Comparison of ENCODE assay signal across 18 cellular contexts in genomic region chr9:107211331-107211730, GRCh38.
DNase-seq lines count a peak whose midpoint lies in the region; ATAC-seq and TF ChIP-seq lines count a peak whose summit lies in the region.
"Had no signal": no experiment of that assay in that cellular context is flagged by ENCODE, and none has a peak within 500 bp of the region (broad histone marks: within the 10 kb centered on the region; RNA-seq: fewer than 3 reads in every experiment).

No MANE protein-coding gene starts in this region.

- peaks cover 9% of the 10 kb centered on the region; the same call in 2 of the 3 replicates for H3K4me1 Mint-ChIP-seq in GM23338

- H3K36me3 Mint-ChIP-seq in GM23338 (ENCODE audit: low read depth): no peaks in the 10 kb centered on the region
- H3K36me3 Mint-ChIP-seq: CD4-positive, alpha-beta memory T cell; IgD-negative memory B cell had no signal

- H3K18ac ChIP-seq in mesenchymal stem cell (ENCODE audit: low read depth in 1 of 2, low read length in 2 of 2): peak overlapping the region in 1 of 2 experiments; percentile 50

- H3K27me3 ChIP-seq in GM23338 (ENCODE audit: insufficient read depth) (no peaks in the 10 kb centered on the region), mesenchymal stem cell (ENCODE audit: control insufficient read depth in 1 of 2, insufficient read depth in 1 of 2, low read length in 2 of 2) (no peaks in the 10 kb centered on the region)

- H3K14ac ChIP-seq in mesenchymal stem cell (ENCODE audit: low read length in 2 of 2): no peak overlapping the region

- peak overlapping the region; percentile 70 for H2BK15ac ChIP-seq in mesenchymal stem cell (ENCODE audit: low read depth, poor library complexity, severe bottlenecking)

- H3K4me1 ChIP-seq in GM23338 (ENCODE audit: insufficient read depth): peaks cover 10% of the 10 kb centered on the region; the same call in 1 of the 2 replicates
- peaks cover 4% of the 10 kb centered on the region for H3K4me1 ChIP-seq in mesenchymal stem cell (ENCODE audit: control insufficient read depth, insufficient read depth, low read depth, low read length)
- H3K4me1 ChIP-seq: HAP-1 had no signal

- H2BK5ac ChIP-seq in mesenchymal stem cell (ENCODE audit: low read depth, low read length, poor library complexity, severe bottlenecking): no peak overlapping the region

- H3F3A ChIP-seq in GM23338 (replicated peaks; ENCODE audit: low read depth): no peaks in the 10 kb centered on the region

- 70% methylated on average over 6 of the region's 6 CpGs for WGBS in mesenchymal stem cell

- H3K27me3 Mint-ChIP-seq in GM23338 (ENCODE audit: insufficient read depth, low read depth, poor library complexity): peaks cover 2% of the 10 kb centered on the region

- no peak overlapping the region for H4K91ac ChIP-seq in mesenchymal stem cell (ENCODE audit: low read length)

- peak overlapping the region; percentile 81 for H2AK5ac ChIP-seq in mesenchymal stem cell (ENCODE audit: low read length, severe bottlenecking)

- H3K4me3 Mint-ChIP-seq in GM23338: no peak overlapping the region
- H3K4me3 Mint-ChIP-seq: CD4-positive, alpha-beta memory T cell; IgD-negative memory B cell had no signal

- TF ChIP-seq CTCF in GM23338 (conservative IDR thresholded peaks at IDR 0.05; ENCODE audit: low read depth in 2 of 2) (no peak), omental fat pad (IDR thresholded peaks at IDR 0.05) (no peak)

- H3K36me3 ChIP-seq in GM23338 (ENCODE audit: insufficient read depth) (no peaks in the 10 kb centered on the region), mesenchymal stem cell (ENCODE audit: control insufficient read depth in 1 of 2, insufficient read depth in 2 of 2, low read depth in 1 of 2, low read length in 2 of 2) (no peaks in the 10 kb centered on the region)
- H3K36me3 ChIP-seq: HAP-1 had no signal

- H3K4me2 ChIP-seq in GM23338 (no peak overlapping the region), mesenchymal stem cell (ENCODE audit: low read length, poor library complexity, severe bottlenecking) (no peak overlapping the region)
- H3K4me2 ChIP-seq: A549 had no signal

- no peaks in the 10 kb centered on the region for H3K9me3 ChIP-seq in mesenchymal stem cell (ENCODE audit: control insufficient read depth, low read length)
- H3K9me3 ChIP-seq: A549, HAP-1 had no signal

- peak overlapping the region in 1 of 2 experiments; percentile 47 for H2BK12ac ChIP-seq in mesenchymal stem cell (ENCODE audit: low read length in 2 of 2)

- H4K8ac ChIP-seq in mesenchymal stem cell (ENCODE audit: low read length): no peak overlapping the region

- H3K79me2 ChIP-seq in GM23338 (replicated peaks; ENCODE audit: insufficient read depth): no peaks in the 10 kb centered on the region

- H3K4me3 ChIP-seq in GM23338 (no peak overlapping the region), mesenchymal stem cell (ENCODE audit: insufficient read depth in 1 of 2, low read depth in 1 of 2, low read length in 2 of 2) (no peak overlapping the region)
- H3K4me3 ChIP-seq: A549, HAP-1 had no signal

- no peak overlapping the region for H3K23ac ChIP-seq in mesenchymal stem cell (ENCODE audit: low read length in 2 of 2)

- H3K27ac ChIP-seq in GM23338 (ENCODE audit: low read depth): no peak overlapping the region
- no peak overlapping the region for H3K27ac ChIP-seq in mesenchymal stem cell (ENCODE audit: low read length, poor library complexity, severe bottlenecking)
- H3K27ac ChIP-seq: 22Rv1, C4-2B had no signal

- H3K9ac ChIP-seq in mesenchymal stem cell (ENCODE audit: low read length): no peak overlapping the region

- DNase-seq in GM23338 (ENCODE audit: low spot score): no peak
- peak; percentile 70 for DNase-seq in NCI-H69 (lab: John Stamatoyannopoulos, UW)
- DNase-seq in mesenchymal stem cell: no peak
- DNase-seq in renal cortical epithelial cell (ENCODE audit: low read depth): peak; percentile 81
- DNase-seq in NCI-H446 treated with DMSO at 0.1 percent for 48 hours (lab: John Stamatoyannopoulos, UW): no peak
- DNase-seq in omental fat pad (ENCODE audit: low spot score): no peak
- DNase-seq: AML-193; CD4-positive, alpha-beta memory T cell; DMS153; DMS79; GDM1; KBM-7 had no signal

- H2AFZ ChIP-seq in GM23338 (peak overlapping the region; percentile 52; the same call in 1 of the 2 replicates), mesenchymal stem cell (ENCODE audit: low read depth, low read length) (no peak overlapping the region)

- no peak overlapping the region for H3K27ac Mint-ChIP-seq in GM23338
- H3K27ac Mint-ChIP-seq: CD4-positive, alpha-beta memory T cell; IgD-negative memory B cell had no signal

- H3K4ac ChIP-seq in mesenchymal stem cell (ENCODE audit: low read depth in 1 of 2, low read length in 2 of 2): peak overlapping the region in 1 of 2 experiments; percentile 11

- ATAC-seq in GM23338: no peak
- no peak for ATAC-seq in omental fat pad (ENCODE audit: low FRiP score)
- no peak for ATAC-seq in GM21529 (IDR thresholded peaks at IDR 0.05; ENCODE audit: unreplicated experiment)
- ATAC-seq: A549 had no signal

- no peaks in the 10 kb centered on the region for H3K9me3 Mint-ChIP-seq in GM23338
- H3K9me3 Mint-ChIP-seq: CD4-positive, alpha-beta memory T cell had no signal

- H2BK120ac ChIP-seq in mesenchymal stem cell (ENCODE audit: low read depth, low read length): no peak overlapping the region

- H4K20me1 ChIP-seq in GM23338 (replicated peaks; ENCODE audit: insufficient read depth): no peaks in the 10 kb centered on the region

- H3K9me2 ChIP-seq in GM23338 (ENCODE audit: insufficient read depth): peaks cover 3% of the 10 kb centered on the region; the same call in 1 of the 2 replicates

- H3K79me1 ChIP-seq in mesenchymal stem cell (replicated peaks; ENCODE audit: low read length, poor library complexity, severe bottlenecking): no peaks in the 10 kb centered on the region

TF ChIP-seq in GM23338, 12 proteins besides CTCF, POLR2A, EP300 and RAD21 (continues in another document):
- TF ChIP-seq STAT1 (IDR thresholded peaks at IDR 0.05; ENCODE audit: unreplicated experiment) (no peak), CREB1 (CRISPR knock-in tag; IDR thresholded peaks at IDR 0.05; ENCODE audit: low read depth) (no peak), ZNF331 (CRISPR knock-in tag; IDR thresholded peaks at IDR 0.05; ENCODE audit: low read depth) (no peak), POLR2AphosphoS5 (IDR thresholded peaks at IDR 0.05; ENCODE audit: low read depth) (no peak), EZH2phosphoT487 (IDR thresholded peaks at IDR 0.05; ENCODE audit: unreplicated experiment) (no peak), ZNF114 (CRISPR knock-in tag; IDR thresholded peaks at IDR 0.05) (no peak), NANOG (IDR thresholded peaks at IDR 0.05; ENCODE audit: borderline replicate concordance) (no peak), EZH2 (IDR thresholded peaks at IDR 0.05; ENCODE audit: low read depth, unreplicated experiment) (no peak), JUNB (IDR thresholded peaks at IDR 0.05; ENCODE audit: unreplicated experiment) (no peak)
- TF ChIP-seq, protein P1, sequence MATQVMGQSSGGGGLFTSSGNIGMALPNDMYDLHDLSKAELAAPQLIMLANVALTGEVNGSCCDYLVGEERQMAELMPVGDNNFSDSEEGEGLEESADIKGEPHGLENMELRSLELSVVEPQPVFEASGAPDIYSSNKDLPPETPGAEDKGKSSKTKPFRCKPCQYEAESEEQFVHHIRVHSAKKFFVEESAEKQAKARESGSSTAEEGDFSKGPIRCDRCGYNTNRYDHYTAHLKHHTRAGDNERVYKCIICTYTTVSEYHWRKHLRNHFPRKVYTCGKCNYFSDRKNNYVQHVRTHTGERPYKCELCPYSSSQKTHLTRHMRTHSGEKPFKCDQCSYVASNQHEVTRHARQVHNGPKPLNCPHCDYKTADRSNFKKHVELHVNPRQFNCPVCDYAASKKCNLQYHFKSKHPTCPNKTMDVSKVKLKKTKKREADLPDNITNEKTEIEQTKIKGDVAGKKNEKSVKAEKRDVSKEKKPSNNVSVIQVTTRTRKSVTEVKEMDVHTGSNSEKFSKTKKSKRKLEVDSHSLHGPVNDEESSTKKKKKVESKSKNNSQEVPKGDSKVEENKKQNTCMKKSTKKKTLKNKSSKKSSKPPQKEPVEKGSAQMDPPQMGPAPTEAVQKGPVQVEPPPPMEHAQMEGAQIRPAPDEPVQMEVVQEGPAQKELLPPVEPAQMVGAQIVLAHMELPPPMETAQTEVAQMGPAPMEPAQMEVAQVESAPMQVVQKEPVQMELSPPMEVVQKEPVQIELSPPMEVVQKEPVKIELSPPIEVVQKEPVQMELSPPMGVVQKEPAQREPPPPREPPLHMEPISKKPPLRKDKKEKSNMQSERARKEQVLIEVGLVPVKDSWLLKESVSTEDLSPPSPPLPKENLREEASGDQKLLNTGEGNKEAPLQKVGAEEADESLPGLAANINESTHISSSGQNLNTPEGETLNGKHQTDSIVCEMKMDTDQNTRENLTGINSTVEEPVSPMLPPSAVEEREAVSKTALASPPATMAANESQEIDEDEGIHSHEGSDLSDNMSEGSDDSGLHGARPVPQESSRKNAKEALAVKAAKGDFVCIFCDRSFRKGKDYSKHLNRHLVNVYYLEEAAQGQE (IDR thresholded peaks at IDR 0.05; ENCODE audit: unreplicated experiment): no peak

Comparison
In these comparisons a context has a peak if more than half of its experiments do, and no peak if none do; other contexts are left out.
1. DNase-seq: peak in NCI-H69 (single experiment) and renal cortical epithelial cell (single experiment); none in GM23338 (single experiment), mesenchymal stem cell (single experiment), NCI-H446 treated with DMSO at 0.1 percent for 48 hours (single experiment) and omental fat pad (single experiment).